ENCODE assay signal across 25 cellular contexts in genomic region chr7:95454438-95454837, GRCh38. TPM values are rescaled to one million over a fixed set of nuclear protein-coding genes. Genes with fewer than 3 reads are reported as not detected.
DNase-seq lines count a peak whose midpoint lies in the region; ATAC-seq, FAIRE-seq and TF ChIP-seq lines count a peak whose summit lies in the region.
"Had no signal": no experiment of that assay in that cellular context is flagged by ENCODE, and none has a peak within 500 bp of the region (broad histone marks: within the 10 kb centered on the region; RNA-seq: fewer than 3 reads in every experiment).

No MANE protein-coding gene starts in this region.

- ATAC-seq in GM18498 (IDR thresholded peaks at IDR 0.05; ENCODE audit: unreplicated experiment) (peak; percentile 72), GM19397 (IDR thresholded peaks at IDR 0.05; ENCODE audit: unreplicated experiment) (peak; percentile 61), HG02798 (IDR thresholded peaks at IDR 0.05; ENCODE audit: poor library complexity, unreplicated experiment) (peak; percentile 52), HG03460 (IDR thresholded peaks at IDR 0.05; ENCODE audit: unreplicated experiment) (peak; percentile 79)
- ATAC-seq: activated T-helper 17 cell treated with anti-CD3 and anti-CD28 coated beads, Interleukin-2, amount 50 U/mL, for 72 hours; gastrocnemius medialis; K562; left cardiac atrium had no signal

- no peak for DNase-seq in mucosa of gallbladder (ENCODE audit: low spot score)
- DNase-seq in stimulated activated CD4-positive, alpha-beta T cell treated with anti-CD3 and anti-CD28 coated beads, Interleukin-4, amount 100 ng/mL, for 4 hours = no peak
- no peak for DNase-seq in GM12891 (ENCODE audit: insufficient read length, low spot score)
- DNase-seq in OCI-M1 (lab: John Stamatoyannopoulos, UW) = no peak
- DNase-seq: activated CD8-positive, alpha-beta memory T cell treated with anti-CD3 and anti-CD28 coated beads for 24 hours; CD4-positive, alpha-beta T cell; dermis blood vessel endothelial cell; DND-41; gastrocnemius medialis; GOT3; left cardiac atrium; NCI-H1092 treated with DMSO at 0.1 percent for 48 hours; NCI-H2107; NCI-H526 treated with DMSO at 0.1 percent for 48 hours; stimulated activated naive CD4-positive, alpha-beta T cell treated with Interleukin-2 at 50 U/mL for 16 hours; upper lobe of left lung had no signal

- FAIRE-seq in GM12891 (lab: Jason Lieb, UNC) = no peak
- FAIRE-seq: K562 had no signal

- no peak for TF ChIP-seq POLR2A in GM12891 (IDR thresholded peaks at IDR 0.05; ENCODE audit: low read depth, low read length)

TF ChIP-seq in GM12891, 5 proteins besides CTCF, POLR2A, EP300 and RAD21:
- TF ChIP-seq TAF1 (IDR thresholded peaks at IDR 0.05; ENCODE audit: low read depth, low read length) (no peak), POLR2AphosphoS5 (IDR thresholded peaks at IDR 0.05; ENCODE audit: low read depth, low read length) (no peak), SPI1 (IDR thresholded peaks at IDR 0.05; ENCODE audit: low read depth, low read length) (no peak), PAX5 (IDR thresholded peaks at IDR 0.05; ENCODE audit: insufficient read depth, low read length, severe bottlenecking) (no peak), POU2F2 (IDR thresholded peaks at IDR 0.05; ENCODE audit: low read depth, low read length) (no peak)

RNA-seq across cellular contexts. Expression of gene PON2, which starts 19.6 kb away (rescaled TPM):
- total RNA-seq in mucosa of gallbladder = 106 TPM
- polyA plus RNA-seq in GM12891 (2012; ENCODE audit: low read depth, missing spikeins) = 10.5 TPM

RNA-seq across cellular contexts. Expression of gene ASB4, which starts 31.3 kb away (rescaled TPM):
- 0.09 TPM for total RNA-seq in mucosa of gallbladder
- polyA plus RNA-seq in GM12891 (2012; ENCODE audit: low read depth, missing spikeins) = not detected
- total RNA-seq: activated T-helper 17 cell treated with anti-CD3 and anti-CD28 coated beads, Interleukin-2, amount 50 U/mL, for 72 hours; CD4-positive, alpha-beta T cell; dermis blood vessel endothelial cell; renal cortical epithelial cell; SJSA1; T-helper 2 cell treated with Interferon-gamma antibody and Interleukin-4, amounts not matched to agents 100 ng/mL and 5 ng/mL, for 36 hours had no signal

RNA-seq across cellular contexts. Expression of gene PON3, which starts 58.3 kb away (rescaled TPM):
- total RNA-seq in mucosa of gallbladder = 14.0 TPM
- polyA plus RNA-seq in GM12891 (2012; ENCODE audit: low read depth, missing spikeins) = not detected
- total RNA-seq: activated T-helper 17 cell treated with anti-CD3 and anti-CD28 coated beads, Interleukin-2, amount 50 U/mL, for 72 hours; CD4-positive, alpha-beta T cell; SJSA1 had no signal
